In the genomic region with DNA sequence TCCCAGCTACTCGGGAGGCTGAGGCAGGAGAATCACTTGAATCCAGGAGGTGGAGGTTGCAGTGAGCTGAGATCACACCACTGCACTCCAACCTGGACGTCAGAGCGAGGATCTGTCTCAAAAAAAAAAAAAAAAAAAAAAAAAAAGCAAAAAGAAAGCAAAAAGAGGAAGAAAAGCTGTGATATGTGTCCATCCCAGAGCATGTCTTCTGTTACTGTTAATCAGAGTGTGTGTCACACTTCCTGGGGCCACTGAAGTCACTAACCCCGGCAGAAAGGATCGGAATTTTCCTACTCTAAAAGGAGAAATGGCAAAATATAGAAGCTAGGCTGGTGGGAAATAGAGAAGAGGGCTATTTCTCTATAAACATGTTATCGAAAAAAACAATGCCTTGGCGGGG, we compare ENCODE assay signal across 14 cellular contexts. TPM values are rescaled to one million over a fixed set of nuclear protein-coding genes. Genes with fewer than 3 reads are reported as not detected.
DNase-seq lines count a peak whose midpoint lies in the region; ATAC-seq and TF ChIP-seq lines count a peak whose summit lies in the region.
"Had no signal": no experiment of that assay in that cellular context is flagged by ENCODE, and none has a peak within 500 bp of the region (broad histone marks: within the 10 kb centered on the region; RNA-seq: fewer than 3 reads in every experiment).

No MANE protein-coding gene starts in this region.

- peak overlapping the region; percentile 92 for H3K27ac Mint-ChIP-seq in stimulated activated naive B cell treated with anti-CD40 and anti-IgM and Interleukin-4, amounts not matched to agents 10 μg/mL and 1 μg/mL and 100 μg/mL, for 72 hours
- H3K27ac Mint-ChIP-seq in activated CD8-positive, alpha-beta T cell treated with anti-CD3 and anti-CD28 coated beads, Interleukin-2, amount 10 ng/mL, durations not matched to agents 7 days and 5 days, result no peak overlapping the region
- H3K27ac Mint-ChIP-seq: activated naive CD4-positive, alpha-beta T cell treated with anti-CD3 and anti-CD28 coated beads for 36 hours; endodermal cell had no signal

- DNase-seq in GM20000 (ENCODE audit: low spot score), result peak; percentile 49
- no peak for DNase-seq in left ventricle myocardium superior
- DNase-seq in stimulated activated naive B cell treated with anti-CD40 and anti-IgM and Interleukin-4, amounts not matched to agents 10 μg/mL and 1 μg/mL and 100 μg/mL, for 72 hours, result no peak
- DNase-seq in activated CD8-positive, alpha-beta T cell treated with anti-CD3 and anti-CD28 coated beads, Interleukin-2, amount 10 ng/mL, durations not matched to agents 7 days and 5 days, result no peak
- DNase-seq in D341Med (ENCODE audit: low spot score), result no peak
- DNase-seq in NCI-H1694 treated with DMSO at 0.1 percent for 48 hours (lab: John Stamatoyannopoulos, UW), result no peak
- DNase-seq: activated naive CD4-positive, alpha-beta T cell treated with anti-CD3 and anti-CD28 coated beads for 36 hours; COR-L47; endodermal cell; foreskin fibroblast; immature natural killer cell; NCI-H1105 treated with DMSO at 0.1 percent for 48 hours; NCI-H446 treated with DMSO at 0.1 percent for 48 hours had no signal

- H3K9me2 ChIP-seq in OCI-LY1 (ENCODE audit: low read depth, low read length), result no peaks in the 10 kb centered on the region

- H3K9me3 Mint-ChIP-seq in stimulated activated naive B cell treated with anti-CD40 and anti-IgM and Interleukin-4, amounts not matched to agents 10 μg/mL and 1 μg/mL and 100 μg/mL, for 72 hours, result no peaks in the 10 kb centered on the region
- H3K9me3 Mint-ChIP-seq in activated CD8-positive, alpha-beta T cell treated with anti-CD3 and anti-CD28 coated beads, Interleukin-2, amount 10 ng/mL, durations not matched to agents 7 days and 5 days (ENCODE audit: insufficient read depth), result no peaks in the 10 kb centered on the region
- H3K9me3 Mint-ChIP-seq: activated naive CD4-positive, alpha-beta T cell treated with anti-CD3 and anti-CD28 coated beads for 36 hours; endodermal cell; immature natural killer cell had no signal

- H2AFZ ChIP-seq in OCI-LY1 (ENCODE audit: low read length), result no peak overlapping the region

- peak overlapping the region; percentile 52 to 60 for H3K4me3 Mint-ChIP-seq in stimulated activated naive B cell treated with anti-CD40 and anti-IgM and Interleukin-4, amounts not matched to agents 10 μg/mL and 1 μg/mL and 100 μg/mL, for 72 hours
- H3K4me3 Mint-ChIP-seq in activated CD8-positive, alpha-beta T cell treated with anti-CD3 and anti-CD28 coated beads, Interleukin-2, amount 10 ng/mL, durations not matched to agents 7 days and 5 days, result no peak overlapping the region
- H3K4me3 Mint-ChIP-seq: activated naive CD4-positive, alpha-beta T cell treated with anti-CD3 and anti-CD28 coated beads for 36 hours; endodermal cell; immature natural killer cell had no signal

- H3K4me3 ChIP-seq in OCI-LY1 (ENCODE audit: low read depth, low read length, poor library complexity, severe bottlenecking), result no peak overlapping the region

- H3K27me3 Mint-ChIP-seq in stimulated activated naive B cell treated with anti-CD40 and anti-IgM and Interleukin-4, amounts not matched to agents 10 μg/mL and 1 μg/mL and 100 μg/mL, for 72 hours, result no peaks in the 10 kb centered on the region
- no peaks in the 10 kb centered on the region for H3K27me3 Mint-ChIP-seq in activated CD8-positive, alpha-beta T cell treated with anti-CD3 and anti-CD28 coated beads, Interleukin-2, amount 10 ng/mL, durations not matched to agents 7 days and 5 days (ENCODE audit: low read depth)

- peak overlapping the region; percentile 81 for H3K27ac ChIP-seq in OCI-LY1 (ENCODE audit: low read depth, low read length, poor library complexity, severe bottlenecking)

- H3K4me2 ChIP-seq in OCI-LY1 (ENCODE audit: low read length), result 0 out of 2 replicates have a peak overlapping the region, but pooled peaks have one; percentile 16

- CTCF ChIA-PET in activated CD8-positive, alpha-beta T cell treated with anti-CD3 and anti-CD28 coated beads, Interleukin-2, amount 10 ng/mL, durations not matched to agents 7 days and 5 days (lab: Charles Lee), result no interaction called here

- H3K4me1 Mint-ChIP-seq in stimulated activated naive B cell treated with anti-CD40 and anti-IgM and Interleukin-4, amounts not matched to agents 10 μg/mL and 1 μg/mL and 100 μg/mL, for 72 hours, result peaks cover 47 to 85% of the 10 kb centered on the region in 2 donors
- no peaks in the 10 kb centered on the region for H3K4me1 Mint-ChIP-seq in activated CD8-positive, alpha-beta T cell treated with anti-CD3 and anti-CD28 coated beads, Interleukin-2, amount 10 ng/mL, durations not matched to agents 7 days and 5 days (ENCODE audit: low read depth)
- H3K4me1 Mint-ChIP-seq: endodermal cell had no signal

- peaks cover 79% of the 10 kb centered on the region for H3K4me1 ChIP-seq in OCI-LY1 (ENCODE audit: insufficient read depth, low read length, severe bottlenecking)

- H3K27me3 ChIP-seq in OCI-LY1 (ENCODE audit: insufficient read depth, low read length), result no peaks in the 10 kb centered on the region

- no peaks in the 10 kb centered on the region; the same call in 1 of the 2 replicates for H3K79me2 ChIP-seq in OCI-LY1 (ENCODE audit: insufficient read depth, low read length)

- no peak overlapping the region for H3K9ac ChIP-seq in OCI-LY1 (ENCODE audit: low read length)

- POLR2A ChIA-PET in activated CD8-positive, alpha-beta T cell treated with anti-CD3 and anti-CD28 coated beads, Interleukin-2, amount 10 ng/mL, durations not matched to agents 7 days and 5 days (lab: Charles Lee), result interaction anchor here (0.6 kb wide), 1 partner anchor 13 kb away, joined by 3 read pairs; no protein-coding TSS in a partner anchor

- peaks cover 21 to 50% of the 10 kb centered on the region in 2 donors for H3K36me3 Mint-ChIP-seq in stimulated activated naive B cell treated with anti-CD40 and anti-IgM and Interleukin-4, amounts not matched to agents 10 μg/mL and 1 μg/mL and 100 μg/mL, for 72 hours
- no peaks in the 10 kb centered on the region for H3K36me3 Mint-ChIP-seq in activated CD8-positive, alpha-beta T cell treated with anti-CD3 and anti-CD28 coated beads, Interleukin-2, amount 10 ng/mL, durations not matched to agents 7 days and 5 days (ENCODE audit: low read depth)

- H3K9me3 ChIP-seq in OCI-LY1 (ENCODE audit: low read length), result no peaks in the 10 kb centered on the region

- H3F3A ChIP-seq in OCI-LY1 (ENCODE audit: insufficient read depth, low read length), result peaks cover 11% of the 10 kb centered on the region; the same call in 1 of the 2 replicates

- intact Hi-C loops in left ventricle myocardium superior (cut with micrococcal nuclease), result no loop called here

- ATAC-seq in left ventricle myocardium superior, result peak; percentile 69
- ATAC-seq in stimulated activated naive B cell treated with anti-CD40 and anti-IgM and Interleukin-4, amounts not matched to agents 10 μg/mL and 1 μg/mL and 100 μg/mL, for 72 hours (replicated peaks), result peak; percentile 88 to 90
- ATAC-seq in activated CD8-positive, alpha-beta T cell treated with anti-CD3 and anti-CD28 coated beads, Interleukin-2, amount 10 ng/mL, durations not matched to agents 7 days and 5 days, result no peak

- no peaks in the 10 kb centered on the region for H4K20me1 ChIP-seq in OCI-LY1 (ENCODE audit: insufficient read depth, low read length)

- TF ChIP-seq CTCF in GM20000 (IDR thresholded peaks at IDR 0.05; ENCODE audit: extremely low read depth, missing control alignments), result no peak
- TF ChIP-seq CTCF in OCI-LY1 (IDR thresholded peaks at IDR 0.05; ENCODE audit: low read length), result no peak

- H3K36me3 ChIP-seq in OCI-LY1 (ENCODE audit: insufficient read depth, low read length), result peaks cover 10% of the 10 kb centered on the region; the same call in 1 of the 2 replicates

RNA-seq across cellular contexts. Expression of a gene that starts 11.9 kb away (rescaled TPM):
- total RNA-seq in left ventricle myocardium superior, result 7.5 TPM
- total RNA-seq in activated CD8-positive, alpha-beta T cell treated with anti-CD3 and anti-CD28 coated beads, Interleukin-2, amount 10 ng/mL, durations not matched to agents 7 days and 5 days, result 1 to 10 TPM; 6.2 to 6.8 TPM
